8 cellular contexts compared by ENCODE assay signal in genomic region chr17:74202879-74203432, GRCh38. TPM values are rescaled to one million over a fixed set of nuclear protein-coding genes. Genes with fewer than 3 reads are reported as not detected.
DNase-seq lines count a peak whose midpoint lies in the region; ATAC-seq, FAIRE-seq and TF ChIP-seq lines count a peak whose summit lies in the region.

No MANE protein-coding gene starts in this region.

- H3K4me1 Mint-ChIP-seq in activated T-helper 17 cell treated with anti-CD3 and anti-CD28 coated beads, Interleukin-2, amount 50 U/mL, for 72 hours: peaks cover 26% of the 10 kb centered on the region

- peak overlapping the region; percentile 68 for H3K4me2 ChIP-seq in A549

- peaks cover 10% of the 10 kb centered on the region for H3K27me3 Mint-ChIP-seq in activated T-helper 17 cell treated with anti-CD3 and anti-CD28 coated beads, Interleukin-2, amount 50 U/mL, for 72 hours

- POLR2A ChIA-PET in A549 (lab: Yijun Ruan, JAX): interaction anchor here (0.6 to 2.1 kb wide), 8 partner anchors 10 to 773 kb away, joined by 3 to 20 read pairs (median 3); partner anchors contain the start of gene TTYH2

- peak overlapping the region; percentile 97 for H3K4me3 Mint-ChIP-seq in activated T-helper 17 cell treated with anti-CD3 and anti-CD28 coated beads, Interleukin-2, amount 50 U/mL, for 72 hours

- no peaks in the 10 kb centered on the region for H3K9me3 ChIP-seq in A549
- no peaks in the 10 kb centered on the region for H3K9me3 ChIP-seq in iPS-18c (ENCODE audit: control insufficient read depth, insufficient read depth, low read length)

- WGBS in A549 (ENCODE audit: missing lambda C conversion rate): 18% methylated on average over 19 of the region's 19 CpGs

- ATAC-seq in A549 (peak in 1 of 2 experiments; percentile 6; a peak in 2 of 6 replicates), GM21360 (IDR thresholded peaks at IDR 0.05; ENCODE audit: unreplicated experiment) (peak; percentile 3), HG03159 (IDR thresholded peaks at IDR 0.05; ENCODE audit: unreplicated experiment) (no peak), HG03378 (IDR thresholded peaks at IDR 0.05; ENCODE audit: unreplicated experiment) (no peak)
- ATAC-seq in activated T-helper 17 cell treated with anti-CD3 and anti-CD28 coated beads, Interleukin-2, amount 50 U/mL, for 72 hours (replicated peaks): no peak

- no peak for FAIRE-seq in A549 (lab: Jason Lieb, UNC)

- H3K4me3 ChIP-seq in A549 (peak overlapping the region; percentile 71), iPS-18c (ENCODE audit: insufficient read depth, low read depth, low read length) (peak overlapping the region; percentile 28; the same call in 1 of the 2 replicates)

- peak overlapping the region in 1 of 2 experiments; percentile 4; a peak in 1 of 6 replicates for H3K27ac ChIP-seq in A549

- peaks cover 34% of the 10 kb centered on the region for H3K4me1 ChIP-seq in A549

- CTCF ChIA-PET in A549 (lab: Yijun Ruan, JAX): interaction anchor here (0.6 to 7.4 kb wide), 14 partner anchors 8 to 1783 kb away, joined by 3 to 215 read pairs (median 3); partner anchors contain the start of gene SDK2

- H3K9me3 Mint-ChIP-seq in activated T-helper 17 cell treated with anti-CD3 and anti-CD28 coated beads, Interleukin-2, amount 50 U/mL, for 72 hours: no peaks in the 10 kb centered on the region

- no peak for TF ChIP-seq CTCF in A549 (IDR thresholded peaks at IDR 0.05)

- DNase-seq in A549 (ENCODE audit: low read depth in 1 of 2, low spot score in 1 of 2) (no peak), NCI-H2196 treated with DMSO at 0.1 percent for 48 hours (lab: John Stamatoyannopoulos, UW; ENCODE audit: unreplicated experiment) (no peak)
- no peak for DNase-seq in activated CD4-positive, CD25-positive, alpha-beta regulatory T cell treated with anti-CD3 and anti-CD28 coated beads, Interleukin-2, amount 50 U/mL, for 72 hours

- TF ChIP-seq RAD21 in A549 (conservative IDR thresholded peaks at IDR 0.05 in 1 of 2, IDR thresholded peaks at IDR 0.05 in 1 of 2): no peak

- TF ChIP-seq EP300 in A549 (IDR thresholded peaks at IDR 0.05): no peak

- peak overlapping the region; percentile 100 for H3K27ac Mint-ChIP-seq in activated T-helper 17 cell treated with anti-CD3 and anti-CD28 coated beads, Interleukin-2, amount 50 U/mL, for 72 hours

- TF ChIP-seq POLR2A in A549 (IDR thresholded peaks at IDR 0.05; ENCODE audit: low read length): no peak

- peaks cover 48% of the 10 kb centered on the region for H3K36me3 Mint-ChIP-seq in activated T-helper 17 cell treated with anti-CD3 and anti-CD28 coated beads, Interleukin-2, amount 50 U/mL, for 72 hours (ENCODE audit: low read depth)

TF ChIP-seq in A549, 52 proteins besides CTCF, POLR2A, EP300 and RAD21:
- TF ChIP-seq ZSCAN20 (CRISPR knock-in tag; IDR thresholded peaks at IDR 0.05) (no peak), PHF8 (IDR thresholded peaks at IDR 0.05; ENCODE audit: borderline replicate concordance, low read depth) (no peak), HMGXB4 (CRISPR knock-in tag; IDR thresholded peaks at IDR 0.05; ENCODE audit: borderline replicate concordance) (no peak), TP53 (CRISPR knock-in tag; IDR thresholded peaks at IDR 0.05) (no peak), NR3C1 (IDR thresholded peaks at IDR 0.05) (no peak), E2F6 (IDR thresholded peaks at IDR 0.05; ENCODE audit: borderline replicate concordance, low read depth) (no peak), ESRRA (IDR thresholded peaks at IDR 0.05; ENCODE audit: borderline replicate concordance, low read length) (no peak), NPAS2 (CRISPR knock-in tag; IDR thresholded peaks at IDR 0.05; ENCODE audit: borderline replicate concordance) (no peak), CHD2 (IDR thresholded peaks at IDR 0.05; ENCODE audit: low read length, partially characterized antibody) (no peak), PBX3 (IDR thresholded peaks at IDR 0.05) (no peak), HOXB5 (CRISPR knock-in tag; IDR thresholded peaks at IDR 0.05) (no peak), REST (IDR thresholded peaks at IDR 0.05) (no peak), EHF (CRISPR knock-in tag; IDR thresholded peaks at IDR 0.05) (no peak), HDAC2 (IDR thresholded peaks at IDR 0.05) (no peak), JUN (IDR thresholded peaks at IDR 0.05) (no peak), RNF2 (IDR thresholded peaks at IDR 0.05; ENCODE audit: borderline replicate concordance, low read depth) (no peak)

RNA-seq across cellular contexts. Expression of gene RPL38, which starts 0.5 kb away (rescaled TPM):
- polyA plus RNA-seq in A549 (2011; rRNA removed) (2,364 and 3,205 TPM in 2 replicates), A549 (2017; fragmentation: RNase III; extraction: RNeasy Plus Mini Kit Qiagen cat#74134 plus additional on column Dnase treatment) (4,033 to 4,354 TPM (median 4,133 TPM) in 3 replicates)
- polyA plus RNA-seq in A549 (2012; cell fraction: cytosol; rRNA removed): 2,658 and 3,508 TPM in 2 replicates
- 312 and 396 TPM in 2 replicates for polyA plus RNA-seq in A549 (2012; cell fraction: nucleus; rRNA removed)
- 560 and 829 TPM in 2 replicates for polyA minus RNA-seq in A549 (2011; rRNA and poly(A)+ RNA removed)
- 1,000 to 10,000 TPM; 1,259 to 1,366 TPM for total RNA-seq in activated T-helper 17 cell treated with anti-CD3 and anti-CD28 coated beads, Interleukin-2, amount 50 U/mL, for 72 hours

RNA-seq across cellular contexts. Expression of gene TTYH2, which starts 10.4 kb away (rescaled TPM):
- 1.4 and 1.5 TPM in 2 replicates for polyA plus RNA-seq in A549 (2011; rRNA removed)
- polyA plus RNA-seq in A549 (2012; cell fraction: cytosol; rRNA removed): 2.9 and 3.1 TPM in 2 replicates
- polyA plus RNA-seq in A549 (2012; cell fraction: nucleus; rRNA removed): 5.4 and 10.0 TPM in 2 replicates
- 1.1 to 1.7 TPM (median 1.7 TPM) in 3 replicates for polyA plus RNA-seq in A549 (2017; fragmentation: RNase III; extraction: RNeasy Plus Mini Kit Qiagen cat#74134 plus additional on column Dnase treatment)
- polyA minus RNA-seq in A549 (2011; rRNA and poly(A)+ RNA removed): 2.1 and 2.6 TPM in 2 replicates
- total RNA-seq in activated T-helper 17 cell treated with anti-CD3 and anti-CD28 coated beads, Interleukin-2, amount 50 U/mL, for 72 hours: 10 to 100 TPM in 1 of 2 donors, 1 to 10 TPM in 1; 2.6 to 13.9 TPM
